10 cellular contexts compared by ENCODE assay signal in genomic region chr2:73282924-73283544, GRCh38. TPM values are rescaled to one million over a fixed set of nuclear protein-coding genes. Genes with fewer than 3 reads are reported as not detected.
DNase-seq lines count a peak whose midpoint lies in the region; ATAC-seq and TF ChIP-seq lines count a peak whose summit lies in the region.
"Had no signal": no experiment of that assay in that cellular context is flagged by ENCODE, and none has a peak within 500 bp of the region (broad histone marks: within the 10 kb centered on the region; RNA-seq: fewer than 3 reads in every experiment).

No MANE protein-coding gene starts in this region.

- TF ChIP-seq CTCF in DND-41 (IDR thresholded peaks at IDR 0.05; ENCODE audit: borderline replicate concordance, extremely low read depth, low read length, poor library complexity, severe bottlenecking) (peak; percentile 8), KMS-11 (conservative IDR thresholded peaks at IDR 0.05; ENCODE audit: low read depth, low read length) (no peak), brain microvascular endothelial cell (IDR thresholded peaks at IDR 0.05; ENCODE audit: low read depth, low read length, missing control alignments) (no peak), nephron progenitor cell (IDR thresholded peaks at IDR 0.05) (no peak)

- H3K79me2 ChIP-seq in DND-41 (ENCODE audit: insufficient read depth, low read length): peaks cover 60% of the 10 kb centered on the region
- peaks cover 57% of the 10 kb centered on the region for H3K79me2 ChIP-seq in KMS-11 (ENCODE audit: insufficient read depth, low read depth)

- DNase-seq in DND-41 (no peak), brain microvascular endothelial cell (no peak), nephron progenitor cell (no peak), aorta (no peak)
- DNase-seq: body of pancreas had no signal

- peak overlapping the region; percentile 68 to 70; a peak in 3 of 4 replicates for H3K4me3 ChIP-seq in DND-41 (ENCODE audit: low read depth in 1 of 2, low read length in 2 of 2)
- H3K4me3 ChIP-seq in KMS-11 (IDR thresholded peaks at IDR 0.05; ENCODE audit: insufficient read depth, low read depth, low read length): no peak overlapping the region
- peak overlapping the region; percentile 62 for H3K4me3 ChIP-seq in brain microvascular endothelial cell (ENCODE audit: low read depth, low read length)
- no peak overlapping the region for H3K4me3 ChIP-seq in aorta (ENCODE audit: low read length in 2 of 2)

- H3K4me1 ChIP-seq in DND-41 (ENCODE audit: insufficient read depth, low read length) (peaks cover 40% of the 10 kb centered on the region), KMS-11 (ENCODE audit: low read depth, poor library complexity, severe bottlenecking) (peaks cover 15% of the 10 kb centered on the region), aorta (ENCODE audit: control insufficient read depth in 1 of 2, insufficient read depth in 2 of 2, low read length in 2 of 2) (no peaks in the 10 kb centered on the region)

- WGBS in aorta, 2 donors: 37 to 46% methylated on average over 5 of the region's 5 CpGs

- H3K36me3 Mint-ChIP-seq in nephron progenitor cell (ENCODE audit: low read depth): no peaks in the 10 kb centered on the region

- H3K4me3 Mint-ChIP-seq in nephron progenitor cell: peak overlapping the region; percentile 79

- H3K9me3 ChIP-seq in DND-41 (ENCODE audit: insufficient read depth, low read length, severe bottlenecking) (no peaks in the 10 kb centered on the region), aorta (ENCODE audit: control insufficient read depth, low read length) (peaks cover 2% of the 10 kb centered on the region)
- H3K9me3 ChIP-seq: body of pancreas had no signal

- H3K36me3 ChIP-seq in DND-41 (ENCODE audit: insufficient read depth, low read length) (peaks cover 27% of the 10 kb centered on the region), KMS-11 (ENCODE audit: insufficient read depth) (no peaks in the 10 kb centered on the region; the same call in 1 of the 2 replicates), brain microvascular endothelial cell (replicated peaks) (no peaks in the 10 kb centered on the region), aorta (ENCODE audit: control insufficient read depth in 1 of 2, insufficient read depth in 2 of 2, low read length in 1 of 2) (no peaks in the 10 kb centered on the region)

- peak overlapping the region; percentile 89 for H3K4me2 ChIP-seq in DND-41 (ENCODE audit: insufficient read depth, low read length)
- H3K4me2 ChIP-seq in KMS-11: peak overlapping the region; percentile 85

- H4K20me1 ChIP-seq in DND-41 (ENCODE audit: insufficient read depth, low read length) (peaks cover 36% of the 10 kb centered on the region), KMS-11 (ENCODE audit: insufficient read depth) (peaks cover 6% of the 10 kb centered on the region; the same call in 1 of the 2 replicates)

- H3K27me3 Mint-ChIP-seq in nephron progenitor cell (ENCODE audit: low read depth, poor library complexity): peaks cover 73% of the 10 kb centered on the region

- in situ Hi-C loops in brain microvascular endothelial cell (cut with HindIII; ENCODE audit: low pct_ligation_motif_present, low sequenced_read_pairs): no loop called here

- no peak overlapping the region for H3K27ac Mint-ChIP-seq in nephron progenitor cell

- ATAC-seq in DND-41 (ENCODE audit: insufficient read depth, low read depth): no peak
- ATAC-seq in aorta (ENCODE audit: low FRiP score): no peak
- ATAC-seq in HG03108 (IDR thresholded peaks at IDR 0.05; ENCODE audit: unreplicated experiment): no peak
- no peak for ATAC-seq in HG02870 (IDR thresholded peaks at IDR 0.05; ENCODE audit: unreplicated experiment)
- ATAC-seq in GM21381 (IDR thresholded peaks at IDR 0.05; ENCODE audit: unreplicated experiment): no peak

- peak overlapping the region; percentile 86 for H3K9ac ChIP-seq in DND-41 (ENCODE audit: low read depth, low read length)
- H3K9ac ChIP-seq in KMS-11: peak overlapping the region; percentile 77

- peak overlapping the region; percentile 82 for H3K27ac ChIP-seq in DND-41 (ENCODE audit: low read length)
- H3K27ac ChIP-seq in KMS-11: peak overlapping the region; percentile 60; the same call in 1 of the 2 replicates
- no peak overlapping the region for H3K27ac ChIP-seq in brain microvascular endothelial cell
- no peak overlapping the region for H3K27ac ChIP-seq in aorta (ENCODE audit: low read depth in 1 of 2, low read length in 2 of 2)
- H3K27ac ChIP-seq: body of pancreas had no signal

- H2AFZ ChIP-seq in DND-41 (ENCODE audit: low read depth, low read length) (no peak overlapping the region), KMS-11 (ENCODE audit: low read depth) (peak overlapping the region; percentile 42; the same call in 1 of the 2 replicates)

- H3K27me3 ChIP-seq in DND-41 (ENCODE audit: insufficient read depth, low read length, poor library complexity): no peaks in the 10 kb centered on the region
- no peaks in the 10 kb centered on the region for H3K27me3 ChIP-seq in KMS-11 (ENCODE audit: insufficient read depth, low read depth)
- H3K27me3 ChIP-seq in brain microvascular endothelial cell (replicated peaks): peaks cover 4% of the 10 kb centered on the region
- H3K27me3 ChIP-seq in aorta (ENCODE audit: control insufficient read depth in 1 of 2, insufficient read depth in 2 of 2, low read length in 1 of 2): no peaks in the 10 kb centered on the region
- H3K27me3 ChIP-seq: body of pancreas had no signal

- intact Hi-C loops in aorta (cut with DNase I): no loop called here

- no peaks in the 10 kb centered on the region for H3K9me3 Mint-ChIP-seq in nephron progenitor cell

- H3K4me1 Mint-ChIP-seq in nephron progenitor cell: peaks cover 10% of the 10 kb centered on the region

RNA-seq across cellular contexts. Expression of gene FBXO41, which starts 1.2 kb away (rescaled TPM):
- 1 to 10 TPM; 3.3 to 4.7 TPM for total RNA-seq in aorta
- 1 to 10 TPM in 1 of 2 donors, under 1 TPM in 1; 0.25 to 1.2 TPM for polyA plus RNA-seq in aorta

RNA-seq across cellular contexts. Expression of gene EGR4, which starts 10.3 kb away (rescaled TPM):
- total RNA-seq in aorta: not detected
- polyA plus RNA-seq in aorta: not detected
- total RNA-seq: body of pancreas, liver had no signal

RNA-seq across cellular contexts. Expression of gene CCT7, which starts 48.9 kb away (rescaled TPM):
- 100 to 1,000 TPM; 128 to 157 TPM for total RNA-seq in aorta
- 100 to 1,000 TPM; 132 to 154 TPM for polyA plus RNA-seq in aorta

RNA-seq across cellular contexts. Expression of gene PRADC1, which starts 50.0 kb away (rescaled TPM):
- total RNA-seq in aorta: 10 to 100 TPM; 12.4 to 15.9 TPM
- polyA plus RNA-seq in aorta: 10 to 100 TPM; 25.9 to 54.8 TPM

Comparison
In these comparisons a context has a peak if more than half of its experiments do, and no peak if none do; other contexts are left out.
1. H3K27ac ChIP-seq: peak in DND-41 (single experiment) and KMS-11 (single experiment); none in brain microvascular endothelial cell (single experiment) and aorta (0 of 2).
2. H3K4me3 ChIP-seq: peak in DND-41 (2 of 2) and brain microvascular endothelial cell (single experiment); none in KMS-11 (single experiment) and aorta (0 of 2).